ENCODE assay signal across 5 cellular contexts in genomic region chr19:4938461-4938860, GRCh38. TPM values are rescaled to one million over a fixed set of nuclear protein-coding genes. Genes with fewer than 3 reads are reported as not detected.
"Had no signal": no experiment of that assay in that cellular context is flagged by ENCODE, and none has a peak within 500 bp of the region (broad histone marks: within the 10 kb centered on the region; RNA-seq: fewer than 3 reads in every experiment).

No MANE protein-coding gene starts in this region.

RNA-seq across cellular contexts. Expression of gene ARRDC5, which starts 35.8 kb away (rescaled TPM):
- total RNA-seq: activated naive CD4-positive, alpha-beta T cell treated with anti-CD3 and anti-CD28 coated beads for 36 hours; astrocyte; body of pancreas; cardiac septum; cerebellum had no signal
